In the genomic region with DNA sequence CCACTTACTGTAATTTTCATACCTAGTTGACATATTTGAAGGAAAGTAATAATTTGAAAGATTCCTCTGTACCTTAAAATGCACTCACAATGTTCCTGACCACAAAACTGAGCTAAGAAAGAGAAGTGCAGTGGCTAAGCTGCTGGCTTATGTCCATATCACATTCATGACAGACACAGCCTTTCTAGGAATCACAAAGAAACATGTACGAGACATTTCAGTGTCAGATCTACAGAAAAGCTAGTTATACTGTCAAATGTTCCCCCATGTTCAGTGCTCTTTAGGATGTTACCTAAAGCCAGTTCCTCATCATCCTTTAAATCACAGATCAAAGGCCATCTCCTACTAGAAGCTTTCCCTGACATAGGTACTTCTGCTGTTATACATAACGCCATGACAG, we compare ENCODE assay signal across 12 cellular contexts.
A peak's percentile ranks its signal among the peaks of the same experiment; 100 is the strongest.
DNase-seq lines count a peak whose midpoint lies in the region; TF ChIP-seq lines count a peak whose summit lies in the region.
"Had no signal": no experiment of that assay in that cellular context is flagged by ENCODE, and none has a peak within 500 bp of the region (broad histone marks: within the 10 kb centered on the region; RNA-seq: fewer than 3 reads in every experiment).

No MANE protein-coding gene starts in this region.

- no peak overlapping the region for H3K4me3 Mint-ChIP-seq in mesothelial cell of epicardium
- H3K4me3 Mint-ChIP-seq: CD4-positive, alpha-beta T cell; GM23338; HFFc6 had no signal

- peak overlapping the region; percentile 27 for H3K27ac Mint-ChIP-seq in mesothelial cell of epicardium
- H3K27ac Mint-ChIP-seq: CD4-positive, alpha-beta T cell; GM23338; HFFc6 had no signal

- H3K4me1 Mint-ChIP-seq in mesothelial cell of epicardium: peaks cover 35% of the 10 kb centered on the region
- H3K4me1 Mint-ChIP-seq: GM23338 had no signal

- no peaks in the 10 kb centered on the region for H3K36me3 Mint-ChIP-seq in mesothelial cell of epicardium

- DNase-seq in OCI-M1 (lab: John Stamatoyannopoulos, UW) (peak; percentile 82), astrocyte of the hippocampus (ENCODE audit: low read depth, low spot score) (peak; percentile 29), mesothelial cell of epicardium (ENCODE audit: low spot score in 2 of 2, unreplicated experiment in 2 of 2) (no peak), dermis blood vessel endothelial cell (no peak), AML-193 (lab: John Stamatoyannopoulos, UW) (no peak)
- no peak for DNase-seq in activated CD4-positive, CD25-positive, alpha-beta regulatory T cell (lab: John Stamatoyannopoulos, UW)
- DNase-seq: Caco-2; CD4-positive, alpha-beta T cell; HCEC 1CT; HFFc6; IMR-90 had no signal

- no peaks in the 10 kb centered on the region for H3K27me3 Mint-ChIP-seq in mesothelial cell of epicardium (ENCODE audit: low read depth)

- no peaks in the 10 kb centered on the region for H3K9me3 Mint-ChIP-seq in mesothelial cell of epicardium
- H3K9me3 Mint-ChIP-seq: CD4-positive, alpha-beta T cell; GM23338; HFFc6 had no signal

- no peak for TF ChIP-seq CTCF in mesothelial cell of epicardium (IDR thresholded peaks at IDR 0.05; ENCODE audit: unreplicated experiment)

Comparison
In these comparisons a context has a peak if more than half of its experiments do, and no peak if none do; other contexts are left out.
1. DNase-seq: peak in OCI-M1 (single experiment) and astrocyte of the hippocampus (single experiment); none in mesothelial cell of epicardium (0 of 2), dermis blood vessel endothelial cell (single experiment), AML-193 (0 of 2) and activated CD4-positive, CD25-positive, alpha-beta regulatory T cell (0 of 4).